16 cellular contexts compared by ENCODE assay signal in genomic region chr7:95126053-95126709, GRCh38.
"Had no signal": no experiment of that assay in that cellular context is flagged by ENCODE, and none has a peak within 500 bp of the region (broad histone marks: within the 10 kb centered on the region; RNA-seq: fewer than 3 reads in every experiment).

No MANE protein-coding gene starts in this region.

- H3K27me3 ChIP-seq: esophagus muscularis mucosa had no signal

- H3K4me1 Mint-ChIP-seq: activated CD4-positive, alpha-beta T cell treated with anti-CD3 and anti-CD28 coated beads, Interleukin-2, amount 10 ng/mL, durations not matched to agents 7 days and 5 days; activated naive CD4-positive, alpha-beta T cell treated with anti-CD3 and anti-CD28 coated beads, Interleukin-2, amount 10 ng/mL, durations not matched to agents 7 days and 5 days; T-helper 17 cell had no signal

- H3K9me3 ChIP-seq: esophagus muscularis mucosa had no signal

- H3K4me1 ChIP-seq: esophagus muscularis mucosa had no signal

- H3K27ac ChIP-seq: coronary artery, esophagus muscularis mucosa had no signal

- H3K27me3 Mint-ChIP-seq: activated CD4-positive, alpha-beta T cell treated with anti-CD3 and anti-CD28 coated beads, Interleukin-2, amount 10 ng/mL, durations not matched to agents 7 days and 5 days; activated naive CD4-positive, alpha-beta T cell treated with anti-CD3 and anti-CD28 coated beads, Interleukin-2, amount 10 ng/mL, durations not matched to agents 7 days and 5 days; effector memory CD8-positive, alpha-beta T cell; natural killer cell treated with Interleukin-12 subunit alpha and Interleukin-12 subunit beta and Interleukin-15 and Interleukin-18, amount 100 ng/mL, for 72 hours; T-helper 17 cell; type B pancreatic cell had no signal

- H3K9me3 Mint-ChIP-seq: activated CD4-positive, alpha-beta T cell treated with anti-CD3 and anti-CD28 coated beads, Interleukin-2, amount 10 ng/mL, durations not matched to agents 7 days and 5 days; activated naive CD4-positive, alpha-beta T cell treated with anti-CD3 and anti-CD28 coated beads, Interleukin-2, amount 10 ng/mL, durations not matched to agents 7 days and 5 days; activated T-helper 2 cell treated with anti-CD3 and anti-CD28 coated beads, Interferon-gamma antibody, Interleukin-2, Interleukin-4, amounts not matched to agents 10 μg/mL and 5 μg/mL and 100 μg/mL, durations not matched to agents 14 hours and 24 hours and 36 hours; effector memory CD8-positive, alpha-beta T cell; natural killer cell treated with Interleukin-12 subunit alpha and Interleukin-12 subunit beta and Interleukin-15 and Interleukin-18, amount 100 ng/mL, for 72 hours had no signal

- DNase-seq: activated CD4-positive, alpha-beta T cell treated with anti-CD3 and anti-CD28 coated beads, Interleukin-2, amount 10 ng/mL, durations not matched to agents 7 days and 5 days; activated CD4-positive, CD25-positive, alpha-beta regulatory T cell; activated naive CD4-positive, alpha-beta T cell treated with anti-CD3 and anti-CD28 coated beads, Interleukin-2, amount 10 ng/mL, durations not matched to agents 7 days and 5 days; activated T-cell treated with anti-CD3 and anti-CD28 coated beads for 4 hours; caudate nucleus; effector memory CD8-positive, alpha-beta T cell; mammary epithelial cell; occipital lobe; stimulated activated CD4-positive, alpha-beta T cell treated with anti-CD3 and anti-CD28 coated beads, Interleukin-12 subunit alpha, Interleukin-12 subunit beta, amount 100 ng/mL, for 4 hours; stimulated activated naive CD4-positive, alpha-beta T cell; T-helper 17 cell had no signal

- H3K4me3 ChIP-seq: coronary artery, esophagus muscularis mucosa had no signal

- H3K36me3 ChIP-seq: esophagus muscularis mucosa had no signal

- H3K4me3 Mint-ChIP-seq: activated CD4-positive, alpha-beta T cell treated with anti-CD3 and anti-CD28 coated beads, Interleukin-2, amount 10 ng/mL, durations not matched to agents 7 days and 5 days; activated naive CD4-positive, alpha-beta T cell treated with anti-CD3 and anti-CD28 coated beads, Interleukin-2, amount 10 ng/mL, durations not matched to agents 7 days and 5 days; effector memory CD8-positive, alpha-beta T cell; natural killer cell treated with Interleukin-12 subunit alpha and Interleukin-12 subunit beta and Interleukin-15 and Interleukin-18, amount 100 ng/mL, for 72 hours; T-helper 17 cell; type B pancreatic cell had no signal

- H3K36me3 Mint-ChIP-seq: activated naive CD4-positive, alpha-beta T cell treated with anti-CD3 and anti-CD28 coated beads, Interleukin-2, amount 10 ng/mL, durations not matched to agents 7 days and 5 days; natural killer cell treated with Interleukin-12 subunit alpha and Interleukin-12 subunit beta and Interleukin-15 and Interleukin-18, amount 100 ng/mL, for 72 hours had no signal

- H3K27ac Mint-ChIP-seq: activated CD4-positive, alpha-beta T cell treated with anti-CD3 and anti-CD28 coated beads, Interleukin-2, amount 10 ng/mL, durations not matched to agents 7 days and 5 days; activated naive CD4-positive, alpha-beta T cell treated with anti-CD3 and anti-CD28 coated beads, Interleukin-2, amount 10 ng/mL, durations not matched to agents 7 days and 5 days; activated T-helper 2 cell treated with anti-CD3 and anti-CD28 coated beads, Interferon-gamma antibody, Interleukin-2, Interleukin-4, amounts not matched to agents 10 μg/mL and 5 μg/mL and 100 μg/mL, durations not matched to agents 14 hours and 24 hours and 36 hours; effector memory CD8-positive, alpha-beta T cell; natural killer cell treated with Interleukin-12 subunit alpha and Interleukin-12 subunit beta and Interleukin-15 and Interleukin-18, amount 100 ng/mL, for 72 hours; T-helper 17 cell; type B pancreatic cell had no signal
